Comparison of ENCODE assay signal across 19 cellular contexts in the genomic region with DNA sequence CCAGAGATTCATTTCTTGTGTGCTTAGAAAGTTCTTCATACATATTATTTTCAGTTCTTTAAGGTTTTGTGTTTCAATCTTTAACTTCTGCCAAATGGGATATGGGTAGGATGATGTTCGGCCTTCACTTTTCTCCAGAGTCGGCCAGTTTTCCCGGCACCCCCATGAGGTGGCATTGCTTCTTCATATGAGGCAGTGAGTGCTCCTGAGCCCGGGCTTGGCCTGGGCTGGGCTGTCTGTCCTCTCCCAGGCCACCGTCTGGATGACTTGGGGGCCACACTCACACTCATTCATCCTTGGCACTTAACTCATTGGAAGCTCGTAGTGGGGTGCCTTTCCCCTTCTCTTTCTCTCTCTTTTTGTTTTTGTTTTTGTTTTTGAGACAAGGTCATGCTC. TPM values are rescaled to one million over a fixed set of nuclear protein-coding genes. Genes with fewer than 3 reads are reported as not detected.
A peak's percentile ranks its signal among the peaks of the same experiment; 100 is the strongest.
DNase-seq lines count a peak whose midpoint lies in the region; ATAC-seq and TF ChIP-seq lines count a peak whose summit lies in the region.
"Had no signal": no experiment of that assay in that cellular context is flagged by ENCODE, and none has a peak within 500 bp of the region (broad histone marks: within the 10 kb centered on the region; RNA-seq: fewer than 3 reads in every experiment).

No MANE protein-coding gene starts in this region.

- peak; percentile 31 for DNase-seq in Right ventricle myocardium inferior (ENCODE audit: missing footprints)
- DNase-seq in left cardiac atrium = no peak
- DNase-seq in ascending aorta (ENCODE audit: low spot score in 2 of 2) = no peak
- DNase-seq in nephron progenitor cell = no peak
- DNase-seq in tibial artery = no peak
- no peak for DNase-seq in activated naive CD4-positive, alpha-beta T cell (lab: John Stamatoyannopoulos, UW)
- DNase-seq: COR-L47, IMR-90, Karpas-422, MG63, NCI-H1092, NCI-H146, NCI-H2081, NCI-H748 treated with DMSO at 0.1 percent for 48 hours, OCI-M1, RPMI8226 had no signal

- ATAC-seq in Right ventricle myocardium inferior (no peak), left cardiac atrium (no peak), GM19452 (IDR thresholded peaks at IDR 0.05; ENCODE audit: unreplicated experiment) (no peak), GM19455 (IDR thresholded peaks at IDR 0.05; ENCODE audit: unreplicated experiment) (no peak)

- TF ChIP-seq CTCF in ascending aorta (IDR thresholded peaks at IDR 0.05) (no peak), nephron progenitor cell (IDR thresholded peaks at IDR 0.05) (no peak), tibial artery (IDR thresholded peaks at IDR 0.05) (no peak)

- H3K9me3 Mint-ChIP-seq in nephron progenitor cell = no peaks in the 10 kb centered on the region

- H3K27ac Mint-ChIP-seq in nephron progenitor cell = peak overlapping the region; percentile 73

- H3K9me3 ChIP-seq in ascending aorta (no peaks in the 10 kb centered on the region), tibial artery (no peaks in the 10 kb centered on the region)
- H3K9me3 ChIP-seq: HAP-1, MG63 had no signal

- H3K27me3 Mint-ChIP-seq in nephron progenitor cell (ENCODE audit: low read depth, poor library complexity) = no peaks in the 10 kb centered on the region

- H3K36me3 ChIP-seq in ascending aorta = peaks cover 39 to 42% of the 10 kb centered on the region in 2 donors
- peaks cover 42 to 66% (median 58%) of the 10 kb centered on the region in 3 donors for H3K36me3 ChIP-seq in tibial artery
- H3K36me3 ChIP-seq: MG63 had no signal

- H3K27ac ChIP-seq in ascending aorta (peak overlapping the region; percentile 71 to 83), tibial artery (peak overlapping the region; percentile 46 to 48)

- H3K36me3 Mint-ChIP-seq in nephron progenitor cell (ENCODE audit: low read depth) = peaks cover 63% of the 10 kb centered on the region

- no peak overlapping the region for H3K4me3 Mint-ChIP-seq in nephron progenitor cell

- no peaks in the 10 kb centered on the region for H3K4me1 Mint-ChIP-seq in nephron progenitor cell

- no peak overlapping the region for H3K4me3 ChIP-seq in ascending aorta
- no peak overlapping the region for H3K4me3 ChIP-seq in tibial artery
- H3K4me3 ChIP-seq: HAP-1, MG63 had no signal

- H3K27me3 ChIP-seq in ascending aorta (no peaks in the 10 kb centered on the region), tibial artery (no peaks in the 10 kb centered on the region)
- H3K27me3 ChIP-seq: MG63 had no signal

- intact Hi-C loops in Right ventricle myocardium inferior (cut with DNase I) (loop anchor here (5.0 kb wide), 1 partner anchor 35 kb away; the partner anchor contains the start of gene FADS1), left cardiac atrium (cut with DNase I) (loop anchor here in 1 of 2 donors (5.0 kb wide), 1 partner anchor 35 kb away; the partner anchor contains the start of gene FADS1), ascending aorta (cut with DNase I) (loop anchor here (5.0 kb wide), 1 partner anchor 55 kb away; no protein-coding TSS in a partner anchor), tibial artery (cut with DNase I; ENCODE audit: low total_unique reads) (no loop called here)

- H3K4me1 ChIP-seq in ascending aorta = peaks cover 0 to 15% of the 10 kb centered on the region in 2 donors
- H3K4me1 ChIP-seq in tibial artery = peaks cover 0 to 6% (median 0%) of the 10 kb centered on the region in 4 donors
- H3K4me1 ChIP-seq: HAP-1 had no signal

RNA-seq across cellular contexts. Expression of gene FADS2, which starts 23.8 kb away (rescaled TPM):
- total RNA-seq in Right ventricle myocardium inferior (35.7 TPM), left cardiac atrium (10 to 100 TPM; 26.3 to 67.5 TPM), ascending aorta (37.6 TPM)

RNA-seq across cellular contexts. Expression of gene FADS1, which starts 35.1 kb away (rescaled TPM):
- total RNA-seq in Right ventricle myocardium inferior (25.7 TPM), left cardiac atrium (10 to 100 TPM; 44.9 to 54.1 TPM), ascending aorta (47.1 TPM)

RNA-seq across cellular contexts. Expression of gene FADS3, which starts 39.4 kb away (rescaled TPM):
- total RNA-seq in Right ventricle myocardium inferior (113 TPM), left cardiac atrium (10 to 100 TPM; 70.5 to 90.6 TPM), ascending aorta (191 TPM)

RNA-seq across cellular contexts. Expression of gene FEN1, which starts 59.2 kb away (rescaled TPM):
- total RNA-seq in Right ventricle myocardium inferior (7.0 TPM), left cardiac atrium (10 to 100 TPM in 1 of 2 donors, 1 to 10 TPM in 1; 9.4 to 11.4 TPM), ascending aorta (1.5 TPM)

RNA-seq across cellular contexts. Expression of gene TMEM258, which starts 59.5 kb away (rescaled TPM):
- total RNA-seq in Right ventricle myocardium inferior (130 TPM), left cardiac atrium (100 to 1,000 TPM; 112 to 114 TPM), ascending aorta (26.4 TPM)
